1 cellular context compared by ENCODE assay signal in the genomic region with DNA sequence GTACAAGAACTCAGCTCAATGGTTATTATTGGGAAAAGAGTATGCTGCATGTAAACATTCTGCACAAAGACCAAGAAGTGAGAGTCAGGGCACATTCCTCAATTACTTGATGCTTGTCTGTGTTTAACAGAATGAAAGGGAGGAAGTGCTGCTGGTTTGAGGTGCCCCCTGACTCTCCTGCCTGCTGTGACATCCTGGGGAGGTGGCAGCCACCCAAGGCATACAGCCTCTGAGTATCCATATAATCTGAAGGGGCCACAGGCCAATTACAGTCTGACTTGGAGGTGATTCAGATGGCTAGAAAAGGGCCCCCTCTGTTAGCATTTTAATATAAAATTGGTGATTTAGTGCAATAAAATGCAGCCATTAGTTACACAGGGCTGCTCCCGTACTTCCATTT.
TF ChIP-seq lines count a peak whose summit lies in the region.

No MANE protein-coding gene starts in this region.

TF ChIP-seq in H1, 55 proteins besides CTCF, POLR2A, EP300 and RAD21:
- TF ChIP-seq GTF2F1 (IDR thresholded peaks at IDR 0.05; ENCODE audit: borderline replicate concordance, low read depth, low read length) (no peak), BRCA1 (IDR thresholded peaks at IDR 0.05; ENCODE audit: low read depth, low read length) (no peak), SIX5 (IDR thresholded peaks at IDR 0.05; ENCODE audit: low read depth, low read length) (no peak), TAF1 (IDR thresholded peaks at IDR 0.05; ENCODE audit: low read depth, low read length) (no peak), BACH1 (IDR thresholded peaks at IDR 0.05; ENCODE audit: low read length) (no peak), SP4 (IDR thresholded peaks at IDR 0.05; ENCODE audit: low read length) (no peak), SP2 (IDR thresholded peaks at IDR 0.05; ENCODE audit: low read length) (no peak), ASH2L (IDR thresholded peaks at IDR 0.05; ENCODE audit: low read length) (no peak), SRF (IDR thresholded peaks at IDR 0.05; ENCODE audit: low read depth, low read length) (no peak), SAP30 (IDR thresholded peaks at IDR 0.05; ENCODE audit: insufficient read depth, insufficient replicate concordance, low read length) (no peak), POU5F1 (IDR thresholded peaks at IDR 0.05; ENCODE audit: low read depth, low read length) (no peak), NRF1 (IDR thresholded peaks at IDR 0.05; ENCODE audit: low read depth, low read length) (no peak), JUND (IDR thresholded peaks at IDR 0.05; ENCODE audit: low read length) (no peak), NANOG (IDR thresholded peaks at IDR 0.05; ENCODE audit: insufficient read depth, low read depth, low read length, poor library complexity, severe bottlenecking) (no peak), RFX5 (IDR thresholded peaks at IDR 0.05; ENCODE audit: borderline replicate concordance, low read depth, low read length) (no peak), KDM1A (IDR thresholded peaks at IDR 0.05; ENCODE audit: borderline replicate concordance, low read length) (no peak), TBP (IDR thresholded peaks at IDR 0.05; ENCODE audit: low read depth, low read length) (no peak)
- TF ChIP-seq, protein P1, sequence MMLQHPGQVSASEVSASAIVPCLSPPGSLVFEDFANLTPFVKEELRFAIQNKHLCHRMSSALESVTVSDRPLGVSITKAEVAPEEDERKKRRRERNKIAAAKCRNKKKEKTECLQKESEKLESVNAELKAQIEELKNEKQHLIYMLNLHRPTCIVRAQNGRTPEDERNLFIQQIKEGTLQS (IDR thresholded peaks at IDR 0.05; ENCODE audit: insufficient read depth, low read depth, low read length) = no peak
- TF ChIP-seq, protein P2, sequence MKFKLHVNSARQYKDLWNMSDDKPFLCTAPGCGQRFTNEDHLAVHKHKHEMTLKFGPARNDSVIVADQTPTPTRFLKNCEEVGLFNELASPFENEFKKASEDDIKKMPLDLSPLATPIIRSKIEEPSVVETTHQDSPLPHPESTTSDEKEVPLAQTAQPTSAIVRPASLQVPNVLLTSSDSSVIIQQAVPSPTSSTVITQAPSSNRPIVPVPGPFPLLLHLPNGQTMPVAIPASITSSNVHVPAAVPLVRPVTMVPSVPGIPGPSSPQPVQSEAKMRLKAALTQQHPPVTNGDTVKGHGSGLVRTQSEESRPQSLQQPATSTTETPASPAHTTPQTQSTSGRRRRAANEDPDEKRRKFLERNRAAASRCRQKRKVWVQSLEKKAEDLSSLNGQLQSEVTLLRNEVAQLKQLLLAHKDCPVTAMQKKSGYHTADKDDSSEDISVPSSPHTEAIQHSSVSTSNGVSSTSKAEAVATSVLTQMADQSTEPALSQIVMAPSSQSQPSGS (IDR thresholded peaks at IDR 0.05; ENCODE audit: low read length) = no peak
